Comparison of ENCODE assay signal across 2 cellular contexts in the genomic region with DNA sequence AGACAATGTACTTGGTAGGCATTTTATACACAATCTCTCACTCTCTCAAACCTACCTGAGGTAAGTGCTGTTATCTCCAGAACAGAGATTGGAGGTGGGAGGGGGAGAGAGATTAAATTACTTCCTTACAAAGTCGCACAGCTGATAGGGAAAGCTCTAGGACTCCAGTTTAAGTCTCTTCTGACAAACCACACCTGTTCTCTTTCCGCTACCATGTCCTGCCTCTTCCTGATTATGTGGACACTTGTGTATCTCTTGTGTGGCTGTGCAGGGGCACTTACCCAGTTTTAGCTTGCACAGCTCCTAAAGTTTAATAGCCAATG.
TF ChIP-seq lines count a peak whose summit lies in the region.

No MANE protein-coding gene starts in this region.

TF ChIP-seq in GM23338, 12 proteins besides CTCF, POLR2A, EP300 and RAD21 (continued from another document):
- TF ChIP-seq ZNF462 (CRISPR knock-in tag; IDR thresholded peaks at IDR 0.05) (no peak), STAT1 (IDR thresholded peaks at IDR 0.05; ENCODE audit: unreplicated experiment) (no peak)
- TF ChIP-seq, protein P1, sequence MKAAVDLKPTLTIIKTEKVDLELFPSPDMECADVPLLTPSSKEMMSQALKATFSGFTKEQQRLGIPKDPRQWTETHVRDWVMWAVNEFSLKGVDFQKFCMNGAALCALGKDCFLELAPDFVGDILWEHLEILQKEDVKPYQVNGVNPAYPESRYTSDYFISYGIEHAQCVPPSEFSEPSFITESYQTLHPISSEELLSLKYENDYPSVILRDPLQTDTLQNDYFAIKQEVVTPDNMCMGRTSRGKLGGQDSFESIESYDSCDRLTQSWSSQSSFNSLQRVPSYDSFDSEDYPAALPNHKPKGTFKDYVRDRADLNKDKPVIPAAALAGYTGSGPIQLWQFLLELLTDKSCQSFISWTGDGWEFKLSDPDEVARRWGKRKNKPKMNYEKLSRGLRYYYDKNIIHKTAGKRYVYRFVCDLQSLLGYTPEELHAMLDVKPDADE (IDR thresholded peaks at IDR 0.05), result no peak

TF ChIP-seq in H1, 55 proteins besides CTCF, POLR2A, EP300 and RAD21 (continued from another document):
- TF ChIP-seq ASH2L (IDR thresholded peaks at IDR 0.05; ENCODE audit: low read length), result no peak
- no peak for TF ChIP-seq CREB1 (IDR thresholded peaks at IDR 0.05)
- no peak for TF ChIP-seq E2F6 (IDR thresholded peaks at IDR 0.05)
